In the genomic region with DNA sequence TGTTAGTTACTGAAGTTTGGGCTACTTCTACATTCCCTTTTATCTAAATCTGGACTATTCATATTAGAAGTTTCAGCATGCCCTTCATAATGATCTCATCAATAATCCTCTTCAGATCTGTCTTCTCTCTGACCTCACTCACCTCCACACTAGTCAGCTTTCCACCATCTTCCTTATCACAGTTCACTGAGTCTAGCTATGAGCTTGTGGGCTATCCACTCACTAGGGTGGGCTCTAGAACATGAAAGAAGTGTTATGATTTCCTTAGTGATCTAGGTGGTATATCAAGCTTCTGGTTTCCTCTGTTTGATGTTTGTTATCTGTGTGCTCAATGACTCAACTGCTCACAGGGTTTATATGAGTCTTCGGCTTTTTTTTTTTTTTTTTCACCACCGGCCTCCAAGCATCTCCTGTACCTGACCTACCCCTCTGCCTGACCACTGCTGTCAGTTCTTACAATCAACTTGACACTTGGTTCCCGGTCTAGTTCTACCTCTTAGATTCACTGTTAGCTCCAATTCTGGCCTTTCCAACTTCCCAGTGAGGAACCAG, we compare ENCODE assay signal across 14 cellular contexts.
"Had no signal": no experiment of that assay in that cellular context is flagged by ENCODE, and none has a peak within 500 bp of the region (broad histone marks: within the 10 kb centered on the region; RNA-seq: fewer than 3 reads in every experiment).

No MANE protein-coding gene starts in this region.

- DNase-seq: activated CD4-positive, alpha-beta T cell treated with anti-CD3 and anti-CD28 coated beads for 1 hour; activated CD4-positive, alpha-beta T cell treated with anti-CD3 and anti-CD28 coated beads, Interleukin-2, amount 50 U/mL, for 48 hours; activated CD8-positive, alpha-beta memory T cell treated with anti-CD3 and anti-CD28 coated beads, Interleukin-2, amount 10 ng/mL, durations not matched to agents 7 days and 5 days; activated gamma-delta T cell treated with Interleukin-2 at 50 U/mL for 16 hours; activated T-cell treated with anti-CD3 and anti-CD28 coated beads, Interleukin-2, amount 50 U/mL, for 4 hours; central memory CD4-positive, alpha-beta T cell; effector memory CD4-positive, alpha-beta T cell; kidney glomerular epithelial cell; ovary; T1000; tibial artery had no signal

- H3K4me3 Mint-ChIP-seq: activated CD8-positive, alpha-beta memory T cell treated with anti-CD3 and anti-CD28 coated beads, Interleukin-2, amount 10 ng/mL, durations not matched to agents 7 days and 5 days; activated T-cell treated with anti-CD3 and anti-CD28 coated beads, Interleukin-2, amount 50 U/mL, for 4 hours; neural crest cell had no signal

- H3K27me3 ChIP-seq: gastroesophageal sphincter, ovary, tibial artery, vagina had no signal

- H3K27ac Mint-ChIP-seq: activated CD8-positive, alpha-beta memory T cell treated with anti-CD3 and anti-CD28 coated beads, Interleukin-2, amount 10 ng/mL, durations not matched to agents 7 days and 5 days had no signal

- H3K9me3 ChIP-seq: gastroesophageal sphincter, ovary, tibial artery, vagina had no signal

- H3K27me3 Mint-ChIP-seq: activated CD8-positive, alpha-beta memory T cell treated with anti-CD3 and anti-CD28 coated beads, Interleukin-2, amount 10 ng/mL, durations not matched to agents 7 days and 5 days had no signal

- ATAC-seq: activated CD8-positive, alpha-beta memory T cell treated with anti-CD3 and anti-CD28 coated beads, Interleukin-2, amount 10 ng/mL, durations not matched to agents 7 days and 5 days; activated T-cell treated with anti-CD3 and anti-CD28 coated beads, Interleukin-2, amount 50 U/mL, for 4 hours; gastroesophageal sphincter had no signal

- H3K36me3 ChIP-seq: ovary had no signal

- H3K4me1 Mint-ChIP-seq: activated CD8-positive, alpha-beta memory T cell treated with anti-CD3 and anti-CD28 coated beads, Interleukin-2, amount 10 ng/mL, durations not matched to agents 7 days and 5 days; neural crest cell had no signal

- H3K27ac ChIP-seq: gastroesophageal sphincter, ovary, tibial artery, vagina had no signal

- H3K4me3 ChIP-seq: gastroesophageal sphincter, ovary, tibial artery, vagina had no signal
